In genomic region chr12:54421175-54421872, GRCh38 we compare ENCODE assay signal across 13 cellular contexts. TPM values are rescaled to one million over a fixed set of nuclear protein-coding genes. Genes with fewer than 3 reads are reported as not detected.
DNase-seq lines count a peak whose midpoint lies in the region; ATAC-seq and TF ChIP-seq lines count a peak whose summit lies in the region.
"Had no signal": no experiment of that assay in that cellular context is flagged by ENCODE, and none has a peak within 500 bp of the region (broad histone marks: within the 10 kb centered on the region; RNA-seq: fewer than 3 reads in every experiment).

No MANE protein-coding gene starts in this region.

- no peaks in the 10 kb centered on the region for H3K9me3 ChIP-seq in upper lobe of right lung

- H3K36me3 Mint-ChIP-seq in activated T-cell treated with anti-CD3 and anti-CD28 coated beads, Interleukin-2, amount 50 U/mL, for 4 hours (ENCODE audit: insufficient read depth) = no peaks in the 10 kb centered on the region
- H3K36me3 Mint-ChIP-seq in effector memory CD8-positive, alpha-beta T cell (ENCODE audit: insufficient read depth) = peaks cover 18% of the 10 kb centered on the region
- H3K36me3 Mint-ChIP-seq in naive B cell = no peaks in the 10 kb centered on the region

- no peak for TF ChIP-seq CTCF in upper lobe of right lung (IDR thresholded peaks at IDR 0.05)

- peaks cover 13% of the 10 kb centered on the region for H3K4me1 ChIP-seq in upper lobe of right lung

- no peak for DNase-seq in activated T-cell treated with anti-CD3 and anti-CD28 coated beads, Interleukin-2, amount 50 U/mL, for 4 hours
- DNase-seq in activated T-cell treated with anti-CD3 and anti-CD28 coated beads, Interleukin-2, amount 50 U/mL, for 1 hour = no peak
- no peak for DNase-seq in effector memory CD8-positive, alpha-beta T cell
- DNase-seq in naive B cell = no peak
- no peak for DNase-seq in upper lobe of right lung
- no peak for DNase-seq in NCI-H1930 (lab: John Stamatoyannopoulos, UW)
- no peak for DNase-seq in D341Med (ENCODE audit: low spot score)
- DNase-seq: NCI-H524 treated with DMSO at 0.1 percent for 48 hours had no signal

- peak overlapping the region; percentile 2 for H3K4me3 Mint-ChIP-seq in activated T-cell treated with anti-CD3 and anti-CD28 coated beads, Interleukin-2, amount 50 U/mL, for 4 hours
- peak overlapping the region; percentile 9 to 35 for H3K4me3 Mint-ChIP-seq in effector memory CD8-positive, alpha-beta T cell
- peak overlapping the region in 5 of 8 donors; percentile 1 to 90 (median 26) for H3K4me3 Mint-ChIP-seq in naive B cell

- peaks cover 40% of the 10 kb centered on the region for H3K4me1 Mint-ChIP-seq in activated T-cell treated with anti-CD3 and anti-CD28 coated beads, Interleukin-2, amount 50 U/mL, for 4 hours (ENCODE audit: low read depth)
- peaks cover 37 to 39% of the 10 kb centered on the region in 2 donors for H3K4me1 Mint-ChIP-seq in effector memory CD8-positive, alpha-beta T cell (ENCODE audit: low read depth in 2 of 2)
- peaks cover 33 to 49% (median 44%) of the 10 kb centered on the region in 3 donors for H3K4me1 Mint-ChIP-seq in naive B cell

- H3K27me3 ChIP-seq in upper lobe of right lung = no peaks in the 10 kb centered on the region

- no peak for ATAC-seq in activated T-cell treated with anti-CD3 and anti-CD28 coated beads, Interleukin-2, amount 50 U/mL, for 4 hours
- no peak for ATAC-seq in effector memory CD8-positive, alpha-beta T cell (replicated peaks)
- ATAC-seq in naive B cell (ENCODE audit: low read depth in 2 of 2) = no peak
- peak; percentile 7 for ATAC-seq in upper lobe of right lung
- no peak for ATAC-seq in HG03135 (IDR thresholded peaks at IDR 0.05; ENCODE audit: unreplicated experiment)

- no peak overlapping the region for H3K4me3 ChIP-seq in upper lobe of right lung

- H3K27ac Mint-ChIP-seq in effector memory CD8-positive, alpha-beta T cell = peak overlapping the region; percentile 42 to 84
- H3K27ac Mint-ChIP-seq in naive B cell = no peak overlapping the region
- H3K27ac Mint-ChIP-seq: B cell had no signal

- H3K27ac ChIP-seq in upper lobe of right lung = peak overlapping the region; percentile 86
- H3K27ac ChIP-seq: VCaP had no signal

- intact Hi-C loops in upper lobe of right lung (cut with DNase I) = no loop called here

- H3K27me3 Mint-ChIP-seq in activated T-cell treated with anti-CD3 and anti-CD28 coated beads, Interleukin-2, amount 50 U/mL, for 4 hours (ENCODE audit: low read depth) = peaks cover 3% of the 10 kb centered on the region
- peaks cover 11 to 27% of the 10 kb centered on the region in 2 donors for H3K27me3 Mint-ChIP-seq in effector memory CD8-positive, alpha-beta T cell
- peaks cover 10 to 33% (median 27%) of the 10 kb centered on the region in 3 donors for H3K27me3 Mint-ChIP-seq in naive B cell

- no peaks in the 10 kb centered on the region for H3K9me3 Mint-ChIP-seq in activated T-cell treated with anti-CD3 and anti-CD28 coated beads, Interleukin-2, amount 50 U/mL, for 4 hours
- H3K9me3 Mint-ChIP-seq in effector memory CD8-positive, alpha-beta T cell = no peaks in the 10 kb centered on the region
- H3K9me3 Mint-ChIP-seq in naive B cell = no peaks in the 10 kb centered on the region

- H3K36me3 ChIP-seq in upper lobe of right lung = no peaks in the 10 kb centered on the region

RNA-seq across cellular contexts. Expression of gene ITGA5, which starts 2.3 kb away (rescaled TPM):
- 10 to 100 TPM in 2 of 3 donors, 1 to 10 TPM in 1; 9.3 to 16.4 (median 12.4) TPM for total RNA-seq in activated T-cell treated with anti-CD3 and anti-CD28 coated beads, Interleukin-2, amount 50 U/mL, for 4 hours
- 1 to 10 TPM in 5 of 6 donors, not detected in 1; 1.7 to 4.6 (median 2.3) TPM for polyA plus RNA-seq in naive B cell (ENCODE audit: low read depth in 6 of 6)
- total RNA-seq in upper lobe of right lung = 102 TPM
- total RNA-seq: HT-29 had no signal

RNA-seq across cellular contexts. Expression of gene ZNF385A, which starts 36.8 kb away (rescaled TPM):
- total RNA-seq in activated T-cell treated with anti-CD3 and anti-CD28 coated beads, Interleukin-2, amount 50 U/mL, for 4 hours = 1 to 10 TPM in 1 of 3 donors, under 1 TPM in 2; 0.48 to 1.1 (median 0.55) TPM
- polyA plus RNA-seq in naive B cell (ENCODE audit: low read depth in 6 of 6) = 10 to 100 TPM in 3 of 6 donors, 1 to 10 TPM in 3; 6.1 to 18.2 (median 10.5) TPM
- total RNA-seq in upper lobe of right lung = 26.6 TPM

RNA-seq across cellular contexts. Expression of gene GTSF1, which starts 52.1 kb away (rescaled TPM):
- 10 to 100 TPM in 1 of 3 donors, 1 to 10 TPM in 2; 2.5 to 11.6 (median 7.9) TPM for total RNA-seq in activated T-cell treated with anti-CD3 and anti-CD28 coated beads, Interleukin-2, amount 50 U/mL, for 4 hours
- 10 to 100 TPM in 2 of 6 donors, 1 to 10 TPM in 4; 7.9 to 36.6 (median 9.5) TPM for polyA plus RNA-seq in naive B cell (ENCODE audit: low read depth in 6 of 6)
- 2.1 TPM for total RNA-seq in upper lobe of right lung
- total RNA-seq: HT-29, temporal lobe had no signal

RNA-seq across cellular contexts. Expression of gene GPR84, which starts 57.0 kb away (rescaled TPM):
- under 1 TPM in 2 of 3 donors, not detected in 1; 0.13 to 0.49 TPM for total RNA-seq in activated T-cell treated with anti-CD3 and anti-CD28 coated beads, Interleukin-2, amount 50 U/mL, for 4 hours
- polyA plus RNA-seq in naive B cell (ENCODE audit: low read depth in 6 of 6) = not detected
- total RNA-seq in upper lobe of right lung = 0.96 TPM
- total RNA-seq: B cell, HT-29, temporal lobe had no signal

Comparison
In these comparisons a context has a peak if more than half of its experiments do, and no peak if none do; other contexts are left out.
1. H3K27ac Mint-ChIP-seq: peak in effector memory CD8-positive, alpha-beta T cell (2 of 2); none in naive B cell (0 of 6).
2. RNA of gene ZNF385A, which starts 36.8 kb away (total RNA-seq): 26.6 TPM in upper lobe of right lung (single experiment); 0.48 to 1.1 TPM in activated T-cell treated with anti-CD3 and anti-CD28 coated beads, Interleukin-2, amount 50 U/mL, for 4 hours; every median in the first group is over 10 times any median in the second.
3. Peak in every context shown above with its lines, with median percentiles within 50 percentile points of each other: H3K4me3 Mint-ChIP-seq.